Comparison of ENCODE assay signal across 21 cellular contexts in the genomic region with DNA sequence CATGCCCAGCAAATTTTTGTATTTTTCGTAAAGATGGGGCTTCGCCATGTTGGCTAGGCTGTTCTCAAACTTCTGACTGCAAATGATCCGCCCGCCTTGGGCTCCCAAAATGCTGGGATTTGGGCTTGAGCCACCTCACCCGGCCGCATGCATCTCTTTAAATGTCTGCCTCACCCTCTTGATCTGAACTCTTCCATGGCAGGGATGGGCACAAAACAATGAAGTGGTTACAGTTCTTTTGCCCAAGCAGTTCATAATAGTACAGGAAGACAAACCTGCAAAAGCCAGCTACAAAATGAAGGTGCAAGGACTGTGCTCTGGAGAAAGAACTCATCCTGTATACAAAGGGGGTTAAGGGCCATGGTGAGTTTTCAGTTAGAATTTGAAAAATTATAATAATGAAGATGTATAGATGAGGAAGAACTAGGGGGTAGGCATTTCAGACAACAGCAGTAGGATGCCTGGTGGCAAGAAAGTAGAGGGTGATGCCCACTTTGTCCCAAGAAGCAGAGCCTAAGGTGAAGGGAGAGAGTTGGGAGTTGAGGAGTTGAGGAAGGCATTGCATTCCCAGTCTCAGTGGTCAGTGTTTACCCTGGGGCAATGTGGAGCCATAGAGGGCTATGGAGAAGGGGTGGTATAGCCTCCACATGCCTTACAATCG.
A peak's percentile ranks its signal among the peaks of the same experiment; 100 is the strongest.
DNase-seq lines count a peak whose midpoint lies in the region; TF ChIP-seq lines count a peak whose summit lies in the region.
"Had no signal": no experiment of that assay in that cellular context is flagged by ENCODE, and none has a peak within 500 bp of the region (broad histone marks: within the 10 kb centered on the region; RNA-seq: fewer than 3 reads in every experiment).

No MANE protein-coding gene starts in this region.

- H3K36me3 Mint-ChIP-seq in Caco-2 (ENCODE audit: insufficient read depth, unreplicated experiment) (no peaks in the 10 kb centered on the region), endothelial cell (ENCODE audit: low read depth, unreplicated experiment) (no peaks in the 10 kb centered on the region)
- H3K36me3 Mint-ChIP-seq: CD8-positive, alpha-beta T cell had no signal

- H3K36me3 ChIP-seq in Caco-2 (ENCODE audit: control insufficient read depth, insufficient read depth, low read length) = no peaks in the 10 kb centered on the region
- no peaks in the 10 kb centered on the region for H3K36me3 ChIP-seq in SJCRH30
- H3K36me3 ChIP-seq: BLaER1 treated with 17β-estradiol and CSF1 and Interleukin-3, amounts not matched to agents 10 nM and 100 nM had no signal

- no peak for DNase-seq in Caco-2
- no peak for DNase-seq in endothelial cell (ENCODE audit: low spot score)
- peak; percentile 29 for DNase-seq in posterior vena cava (ENCODE audit: low spot score)
- no peak for DNase-seq in ureter (ENCODE audit: low spot score)
- DNase-seq in SJCRH30 = no peak
- DNase-seq: AML-193; CD4-positive, alpha-beta T cell; CD8-positive, alpha-beta T cell; DMS 273 treated with DMSO at 0.1 percent for 48 hours; DMS153; DMS53; DMS79; DND-41; EL; GDM1 had no signal

- H3K4me3 ChIP-seq in Caco-2 (ENCODE audit: low read depth, low read length) (no peak overlapping the region), SJCRH30 (no peak overlapping the region)
- H3K4me3 ChIP-seq: A549; BLaER1 treated with 17β-estradiol and CSF1 and Interleukin-3, amounts not matched to agents 10 nM and 100 nM; GM12878 had no signal

- no peak overlapping the region for H3K27ac ChIP-seq in SJCRH30
- H3K27ac ChIP-seq: 22Rv1; BLaER1 treated with 17β-estradiol and CSF1 and Interleukin-3, amounts not matched to agents 10 nM and 100 nM; C4-2B had no signal

- H3K4me1 ChIP-seq in Caco-2 = peaks cover 61% of the 10 kb centered on the region
- H3K4me1 ChIP-seq in SJCRH30 = peaks cover 25% of the 10 kb centered on the region; the same call in 1 of the 2 replicates

- no peaks in the 10 kb centered on the region for H3K27me3 ChIP-seq in Caco-2 (replicated peaks; ENCODE audit: control insufficient read depth, insufficient read depth, low read length)
- H3K27me3 ChIP-seq in SJCRH30 = no peaks in the 10 kb centered on the region
- H3K27me3 ChIP-seq: BLaER1 treated with 17β-estradiol and CSF1 and Interleukin-3, amounts not matched to agents 10 nM and 100 nM had no signal

- H3K27ac Mint-ChIP-seq in Caco-2 (ENCODE audit: unreplicated experiment) = peak overlapping the region; percentile 75
- H3K27ac Mint-ChIP-seq in endothelial cell (ENCODE audit: unreplicated experiment) = peak overlapping the region; percentile 39
- H3K27ac Mint-ChIP-seq: B cell; CD4-positive, alpha-beta T cell; CD8-positive, alpha-beta T cell had no signal

- no peaks in the 10 kb centered on the region for H3K9me3 ChIP-seq in Caco-2
- peaks cover 3% of the 10 kb centered on the region; the same call in 1 of the 2 replicates for H3K9me3 ChIP-seq in SJCRH30 (replicated peaks)
- H3K9me3 ChIP-seq: A549; BLaER1 treated with 17β-estradiol and CSF1 and Interleukin-3, amounts not matched to agents 10 nM and 100 nM had no signal

- no peak overlapping the region for H3K4me3 Mint-ChIP-seq in Caco-2 (ENCODE audit: unreplicated experiment)
- H3K4me3 Mint-ChIP-seq in endothelial cell (ENCODE audit: unreplicated experiment) = no peak overlapping the region
- H3K4me3 Mint-ChIP-seq: B cell; CD4-positive, alpha-beta T cell; CD8-positive, alpha-beta T cell had no signal

- CTCF ChIA-PET in Caco-2 (lab: Charles Lee) = no interaction called here

- no peaks in the 10 kb centered on the region for H3K9me3 Mint-ChIP-seq in Caco-2 (ENCODE audit: unreplicated experiment)
- H3K9me3 Mint-ChIP-seq in endothelial cell (ENCODE audit: unreplicated experiment) = no peaks in the 10 kb centered on the region
- H3K9me3 Mint-ChIP-seq: CD4-positive, alpha-beta T cell; CD8-positive, alpha-beta T cell had no signal

- intact Hi-C loops in Caco-2 (cut with micrococcal nuclease; ENCODE audit: unreplicated experiment) (loop anchor here (5.0 to 10.0 kb wide), 3 partner anchors 163 to 728 kb away; partner anchors contain the start of gene MYCN), posterior vena cava (cut with DNase I) (no loop called here)

- H3K27me3 Mint-ChIP-seq in Caco-2 (ENCODE audit: insufficient read depth, unreplicated experiment) = no peaks in the 10 kb centered on the region
- peaks cover 7% of the 10 kb centered on the region for H3K27me3 Mint-ChIP-seq in endothelial cell (ENCODE audit: unreplicated experiment)

- H3K4me1 Mint-ChIP-seq in Caco-2 (ENCODE audit: low read depth, unreplicated experiment) (peaks cover 58% of the 10 kb centered on the region), endothelial cell (ENCODE audit: unreplicated experiment) (no peaks in the 10 kb centered on the region)
- H3K4me1 Mint-ChIP-seq: B cell had no signal

- TF ChIP-seq CTCF in Caco-2 (IDR thresholded peaks at IDR 0.05; ENCODE audit: insufficient read depth in 1 of 2, low read depth in 1 of 2, low read length in 1 of 2, severe bottlenecking in 1 of 2, unreplicated experiment in 1 of 2) = no peak
- TF ChIP-seq CTCF in endothelial cell (IDR thresholded peaks at IDR 0.05; ENCODE audit: unreplicated experiment) = no peak

- POLR2A ChIA-PET in Caco-2 (lab: Charles Lee) = no interaction called here

- no TSS peak for BruUV-seq in Caco-2 (replicated peaks; lab: Mats Ljungman, UMichigan)
